21 cellular contexts compared by ENCODE assay signal in the genomic region with DNA sequence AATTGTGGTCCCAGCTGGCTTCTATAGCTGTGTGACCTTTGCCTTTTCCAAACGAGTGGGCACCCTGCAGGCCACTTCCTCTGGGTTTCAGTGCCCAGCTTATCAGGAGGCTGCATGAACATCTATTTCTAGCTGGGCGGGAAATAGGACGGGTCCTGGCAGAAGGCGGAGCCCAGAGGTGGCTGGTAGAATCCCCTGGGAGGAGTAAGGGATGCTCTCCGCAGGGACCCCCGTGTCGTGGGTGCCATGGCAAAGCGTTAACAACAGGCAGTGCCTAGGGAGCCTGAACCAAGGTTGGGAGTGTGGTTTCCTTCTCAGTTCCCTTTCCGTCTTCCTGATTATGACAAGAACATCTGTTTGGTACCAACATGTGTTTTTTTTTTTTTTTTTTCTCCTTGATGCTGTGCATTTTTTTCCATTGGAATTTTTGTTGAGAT. TPM values are rescaled to one million over a fixed set of nuclear protein-coding genes. Genes with fewer than 3 reads are reported as not detected.
DNase-seq lines count a peak whose midpoint lies in the region; ATAC-seq and TF ChIP-seq lines count a peak whose summit lies in the region.
"Had no signal": no experiment of that assay in that cellular context is flagged by ENCODE, and none has a peak within 500 bp of the region (broad histone marks: within the 10 kb centered on the region; RNA-seq: fewer than 3 reads in every experiment).

No MANE protein-coding gene starts in this region.

- ATAC-seq in HG03460 (IDR thresholded peaks at IDR 0.05; ENCODE audit: unreplicated experiment) (peak; percentile 26), GM21737 (IDR thresholded peaks at IDR 0.05; ENCODE audit: unreplicated experiment) (no peak)
- ATAC-seq in stimulated activated memory B cell treated with anti-CD40 and anti-IgM and Interleukin-4, amounts not matched to agents 10 μg/mL and 1 μg/mL and 100 μg/mL, for 72 hours = peak; percentile 62
- ATAC-seq: body of pancreas had no signal

- TF ChIP-seq CTCF in GM12864 (IDR thresholded peaks at IDR 0.05; ENCODE audit: low read depth, low read length, missing control alignments) = no peak
- no peak for TF ChIP-seq CTCF in mesothelial cell of epicardium (IDR thresholded peaks at IDR 0.05; ENCODE audit: unreplicated experiment)

- H3K27me3 Mint-ChIP-seq in stimulated activated memory B cell treated with anti-CD40 and anti-IgM and Interleukin-4, amounts not matched to agents 10 μg/mL and 1 μg/mL and 100 μg/mL, for 72 hours = no peaks in the 10 kb centered on the region
- no peaks in the 10 kb centered on the region for H3K27me3 Mint-ChIP-seq in mesothelial cell of epicardium (ENCODE audit: low read depth)

- H3K4me3 ChIP-seq in GM12864 (ENCODE audit: low read depth, low read length) = peak overlapping the region; percentile 23; the same call in 1 of the 2 replicates
- H3K4me3 ChIP-seq: body of pancreas, colonic mucosa, skin epidermis had no signal

- DNase-seq in GM12864 (ENCODE audit: low read depth) (no peak), RPMI8226 (peak; percentile 23), KG1 (lab: John Stamatoyannopoulos, UW) (no peak), mesothelial cell of epicardium (ENCODE audit: low spot score in 2 of 2, unreplicated experiment in 2 of 2) (no peak)
- DNase-seq: activated CD4-positive, alpha-beta T cell treated with anti-CD3 and anti-CD28 coated beads, Interleukin-2, amount 50 U/mL, for 48 hours; activated T-cell treated with anti-CD3 and anti-CD28 coated beads, Interleukin-2, amount 50 U/mL, for 24 hours; body of pancreas; colonic mucosa; DMS 273 treated with DMSO at 0.1 percent for 48 hours; HCEC 1CT; hippocampal formation; naive thymus-derived CD8-positive, alpha-beta T cell; NCI-H1436; NCI-H82; stimulated activated CD4-positive, alpha-beta T cell treated with anti-CD3 and anti-CD28 coated beads, Interleukin-4, amount 100 ng/mL, for 24 hours; substantia nigra had no signal

- H3K4me1 Mint-ChIP-seq in stimulated activated memory B cell treated with anti-CD40 and anti-IgM and Interleukin-4, amounts not matched to agents 10 μg/mL and 1 μg/mL and 100 μg/mL, for 72 hours = peaks cover 86% of the 10 kb centered on the region
- H3K4me1 Mint-ChIP-seq in mesothelial cell of epicardium = peaks cover 6% of the 10 kb centered on the region

- no peaks in the 10 kb centered on the region for H3K9me3 Mint-ChIP-seq in stimulated activated memory B cell treated with anti-CD40 and anti-IgM and Interleukin-4, amounts not matched to agents 10 μg/mL and 1 μg/mL and 100 μg/mL, for 72 hours
- H3K9me3 Mint-ChIP-seq in mesothelial cell of epicardium = no peaks in the 10 kb centered on the region
- H3K9me3 Mint-ChIP-seq: activated naive CD4-positive, alpha-beta T cell treated with anti-CD3 and anti-CD28 coated beads, Interleukin-2, amount 50 U/mL, for 24 hours; activated T-cell treated with anti-CD3 and anti-CD28 coated beads, Interleukin-2, amount 50 U/mL, for 24 hours had no signal

- H3K36me3 Mint-ChIP-seq in stimulated activated memory B cell treated with anti-CD40 and anti-IgM and Interleukin-4, amounts not matched to agents 10 μg/mL and 1 μg/mL and 100 μg/mL, for 72 hours = peaks cover 16% of the 10 kb centered on the region
- H3K36me3 Mint-ChIP-seq in mesothelial cell of epicardium = no peaks in the 10 kb centered on the region
- H3K36me3 Mint-ChIP-seq: activated naive CD4-positive, alpha-beta T cell treated with anti-CD3 and anti-CD28 coated beads, Interleukin-2, amount 50 U/mL, for 24 hours; naive thymus-derived CD8-positive, alpha-beta T cell had no signal

- H3K4me3 Mint-ChIP-seq in stimulated activated memory B cell treated with anti-CD40 and anti-IgM and Interleukin-4, amounts not matched to agents 10 μg/mL and 1 μg/mL and 100 μg/mL, for 72 hours = peak overlapping the region; percentile 17
- H3K4me3 Mint-ChIP-seq in mesothelial cell of epicardium = no peak overlapping the region
- H3K4me3 Mint-ChIP-seq: activated naive CD4-positive, alpha-beta T cell treated with anti-CD3 and anti-CD28 coated beads, Interleukin-2, amount 50 U/mL, for 24 hours; activated T-cell treated with anti-CD3 and anti-CD28 coated beads, Interleukin-2, amount 50 U/mL, for 24 hours had no signal

- H3K27ac Mint-ChIP-seq in stimulated activated memory B cell treated with anti-CD40 and anti-IgM and Interleukin-4, amounts not matched to agents 10 μg/mL and 1 μg/mL and 100 μg/mL, for 72 hours = peak overlapping the region; percentile 97
- no peak overlapping the region for H3K27ac Mint-ChIP-seq in mesothelial cell of epicardium
- H3K27ac Mint-ChIP-seq: activated naive CD4-positive, alpha-beta T cell treated with anti-CD3 and anti-CD28 coated beads, Interleukin-2, amount 50 U/mL, for 24 hours; activated T-cell treated with anti-CD3 and anti-CD28 coated beads, Interleukin-2, amount 50 U/mL, for 24 hours had no signal

RNA-seq across cellular contexts. Expression of a gene that starts 58.2 kb away (rescaled TPM):
- total RNA-seq in mesothelial cell of epicardium = 3.1 to 5.7 TPM (median 4.2 TPM) in 3 replicates
